In the genomic region with DNA sequence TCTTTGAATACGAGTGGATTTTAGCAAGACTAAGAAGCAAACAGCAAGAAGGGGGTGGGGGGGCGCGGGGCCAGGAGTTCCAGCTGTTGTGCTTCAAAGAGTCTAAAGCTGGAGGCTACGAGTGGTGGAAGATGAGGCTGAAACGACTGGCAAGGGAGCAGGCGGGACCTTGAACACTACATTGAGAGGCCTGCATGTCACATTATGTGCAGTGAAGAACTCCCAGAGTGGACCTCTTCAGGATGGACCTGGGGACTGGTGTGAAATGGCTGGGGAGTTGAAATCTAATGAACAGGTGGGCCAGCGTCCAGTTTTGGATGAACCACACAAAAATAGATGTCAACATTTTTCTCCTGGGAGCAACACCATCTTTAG, we compare ENCODE assay signal across 10 cellular contexts. TPM values are rescaled to one million over a fixed set of nuclear protein-coding genes. Genes with fewer than 3 reads are reported as not detected.
DNase-seq lines count a peak whose midpoint lies in the region; ATAC-seq and TF ChIP-seq lines count a peak whose summit lies in the region.
"Had no signal": no experiment of that assay in that cellular context is flagged by ENCODE, and none has a peak within 500 bp of the region (broad histone marks: within the 10 kb centered on the region; RNA-seq: fewer than 3 reads in every experiment).

No MANE protein-coding gene starts in this region.

- H3K27ac Mint-ChIP-seq in activated naive CD4-positive, alpha-beta T cell treated with anti-CD3 and anti-CD28 coated beads, Interleukin-2, amount 50 U/mL, for 24 hours = peak overlapping the region; percentile 96

- peak overlapping the region; percentile 92 for H3K4me3 Mint-ChIP-seq in activated naive CD4-positive, alpha-beta T cell treated with anti-CD3 and anti-CD28 coated beads, Interleukin-2, amount 50 U/mL, for 24 hours

- H3K36me3 ChIP-seq in adrenal gland (replicated peaks in 1 of 2) (peaks cover 0 to 8% of the 10 kb centered on the region in 2 donors), muscle layer of duodenum (ENCODE audit: control insufficient read depth in 1 of 2, insufficient read depth in 2 of 2, low read length in 2 of 2) (peaks cover 0 to 20% of the 10 kb centered on the region in 2 donors), upper lobe of right lung (peaks cover 9% of the 10 kb centered on the region)

- H3K27ac ChIP-seq in adrenal gland (peak overlapping the region in 4 of 5 donors; percentile 38 to 87 (median 80)), muscle layer of duodenum (ENCODE audit: low read length) (peak overlapping the region; percentile 52), upper lobe of right lung (no peak overlapping the region)

- 76 to 81% (median 79%) methylated on average over 7 of the region's 7 CpGs for whole genome bisulfite sequencing in adrenal gland, 4 donors

- no peak for TF ChIP-seq POLR2A in adrenal gland (IDR thresholded peaks at IDR 0.05)

- H3K9me3 Mint-ChIP-seq in activated naive CD4-positive, alpha-beta T cell treated with anti-CD3 and anti-CD28 coated beads, Interleukin-2, amount 50 U/mL, for 24 hours = no peaks in the 10 kb centered on the region

- H3K9me3 ChIP-seq in adrenal gland (replicated peaks in 1 of 3) (no peaks in the 10 kb centered on the region), muscle layer of duodenum (ENCODE audit: control insufficient read depth in 1 of 2, low read length in 2 of 2) (no peaks in the 10 kb centered on the region), upper lobe of right lung (no peaks in the 10 kb centered on the region)

- H3K4me1 ChIP-seq in adrenal gland (replicated peaks in 1 of 2) = peaks cover 12 to 26% of the 10 kb centered on the region in 2 donors
- peaks cover 8 to 25% of the 10 kb centered on the region in 2 donors for H3K4me1 ChIP-seq in muscle layer of duodenum (ENCODE audit: control insufficient read depth in 1 of 2, insufficient read depth in 2 of 2, low read length in 2 of 2)
- H3K4me1 ChIP-seq in upper lobe of right lung = peaks cover 23% of the 10 kb centered on the region

- H3K36me3 Mint-ChIP-seq in activated naive CD4-positive, alpha-beta T cell treated with anti-CD3 and anti-CD28 coated beads, Interleukin-2, amount 50 U/mL, for 24 hours = peaks cover 6% of the 10 kb centered on the region

- intact Hi-C loops in adrenal gland (cut with DNase I) = no loop called here
- intact Hi-C loops in upper lobe of right lung (cut with DNase I) = no loop called here

- no peak for DNase-seq in activated naive CD4-positive, alpha-beta T cell treated with anti-CD3 and anti-CD28 coated beads, Interleukin-2, amount 50 U/mL, for 16 hours
- DNase-seq in adrenal gland = no peak
- DNase-seq in upper lobe of right lung = no peak
- DNase-seq in DMS79 treated with DMSO at 0.1 percent for 48 hours (lab: John Stamatoyannopoulos, UW) = no peak
- DNase-seq in effector CD4-positive, alpha-beta T cell = no peak
- DNase-seq: NCI-H748 treated with DMSO at 0.1 percent for 48 hours had no signal

- ATAC-seq in upper lobe of right lung (no peak), GM18502 (IDR thresholded peaks at IDR 0.05; ENCODE audit: poor library complexity, unreplicated experiment) (no peak)

- H3K27me3 ChIP-seq in adrenal gland (no peaks in the 10 kb centered on the region), muscle layer of duodenum (ENCODE audit: low read depth, low read length) (no peaks in the 10 kb centered on the region), upper lobe of right lung (no peaks in the 10 kb centered on the region)

- no peak for TF ChIP-seq CTCF in adrenal gland (IDR thresholded peaks at IDR 0.05)
- TF ChIP-seq CTCF in upper lobe of right lung (IDR thresholded peaks at IDR 0.05) = no peak

- H3K4me1 Mint-ChIP-seq in activated naive CD4-positive, alpha-beta T cell treated with anti-CD3 and anti-CD28 coated beads, Interleukin-2, amount 50 U/mL, for 24 hours = peaks cover 49% of the 10 kb centered on the region

- H3K4me3 ChIP-seq in adrenal gland (peak overlapping the region in 1 of 4 donors; percentile 59), muscle layer of duodenum (ENCODE audit: low read depth in 1 of 2, low read length in 2 of 2) (peak overlapping the region; percentile 61 to 62), upper lobe of right lung (peak overlapping the region; percentile 58)

- H3K27me3 Mint-ChIP-seq in activated naive CD4-positive, alpha-beta T cell treated with anti-CD3 and anti-CD28 coated beads, Interleukin-2, amount 50 U/mL, for 24 hours = no peaks in the 10 kb centered on the region

RNA-seq across cellular contexts. Expression of gene GPX7, which starts 1.1 kb away (rescaled TPM):
- total RNA-seq in adrenal gland (10 to 100 TPM in 7 of 8 donors, 1 to 10 TPM in 1; 4.2 to 29.5 (median 15.9) TPM), upper lobe of right lung (6.2 TPM)
- polyA plus RNA-seq in adrenal gland = 10 to 100 TPM in 2 of 3 donors, 1 to 10 TPM in 1; 8.9 to 15.6 (median 15.5) TPM

RNA-seq across cellular contexts. Expression of gene SHISAL2A, which starts 29.7 kb away (rescaled TPM):
- total RNA-seq in adrenal gland = under 1 TPM in 5 of 8 donors, not detected in 3; 0.40 to 0.79 (median 0.55) TPM
- 1 to 10 TPM in 1 of 3 donors, under 1 TPM in 2; 0.20 to 1.9 (median 0.57) TPM for polyA plus RNA-seq in adrenal gland
- 0.81 TPM for total RNA-seq in upper lobe of right lung
- total RNA-seq: lung microvascular endothelial cell had no signal

RNA-seq across cellular contexts. Expression of gene TUT4, which starts 50.4 kb away (rescaled TPM):
- total RNA-seq in adrenal gland = 10 to 100 TPM; 35.2 to 80.9 (median 67.4) TPM
- 10 to 100 TPM; 29.7 to 74.6 (median 53.3) TPM for polyA plus RNA-seq in adrenal gland
- 44.2 TPM for total RNA-seq in upper lobe of right lung
